In genomic region chr9:127541176-127541575, GRCh38 we compare ENCODE assay signal across 18 cellular contexts.
DNase-seq lines count a peak whose midpoint lies in the region; ATAC-seq, FAIRE-seq and TF ChIP-seq lines count a peak whose summit lies in the region.
"Had no signal": no experiment of that assay in that cellular context is flagged by ENCODE, and none has a peak within 500 bp of the region (broad histone marks: within the 10 kb centered on the region; RNA-seq: fewer than 3 reads in every experiment).

No MANE protein-coding gene starts in this region.

- intact Hi-C loops in PC-3 (cut with micrococcal nuclease): no loop called here
- intact Hi-C loops in K562 (cut with micrococcal nuclease): no loop called here
- intact Hi-C loops in activated CD4-positive, alpha-beta T cell treated with anti-CD3 and anti-CD28 coated beads for 36 hours (cut with DNase I, micrococcal nuclease): no loop called here

- in situ Hi-C loops in K562 (cut with MboI): no loop called here

- no peaks in the 10 kb centered on the region for H3K4me1 Mint-ChIP-seq in activated CD4-positive, alpha-beta T cell treated with anti-CD3 and anti-CD28 coated beads for 36 hours
- H3K4me1 Mint-ChIP-seq: memory B cell had no signal

- H3K9me3 ChIP-seq in PC-3 (ENCODE audit: low read length) (no peaks in the 10 kb centered on the region), K562 (replicated peaks; ENCODE audit: control insufficient read depth, insufficient read depth, low read depth, low read length) (no peaks in the 10 kb centered on the region), mesenchymal stem cell (ENCODE audit: control insufficient read depth, low read length) (no peaks in the 10 kb centered on the region), tibial nerve (no peaks in the 10 kb centered on the region), MM.1S (replicated peaks; ENCODE audit: insufficient read depth, low read length) (no peaks in the 10 kb centered on the region)
- H3K9me3 ChIP-seq: SJSA1 had no signal

- peak overlapping the region; percentile 33 for H2BK15ac ChIP-seq in mesenchymal stem cell (ENCODE audit: low read depth, poor library complexity, severe bottlenecking)

- BruUV-seq in PC-3 (replicated peaks; lab: Mats Ljungman, UMichigan) (no TSS peak), K562 (replicated peaks; lab: Mats Ljungman, UMichigan) (no TSS peak)

- H3K4me1 ChIP-seq in PC-3 (ENCODE audit: insufficient read depth, low read length) (peaks cover 65% of the 10 kb centered on the region), K562 (replicated peaks in 1 of 2; ENCODE audit: control insufficient read depth in 2 of 2, insufficient read depth in 2 of 2, low read length in 2 of 2) (peaks cover 36 to 64% of the 10 kb centered on the region in 2 experiments), mesenchymal stem cell (ENCODE audit: control insufficient read depth, insufficient read depth, low read depth, low read length) (peaks cover 81% of the 10 kb centered on the region), tibial nerve (peaks cover 0 to 100% (median 93%) of the 10 kb centered on the region in 4 donors), MM.1S (ENCODE audit: low read length) (no peaks in the 10 kb centered on the region)

- H3K27me3 Mint-ChIP-seq in activated CD4-positive, alpha-beta T cell treated with anti-CD3 and anti-CD28 coated beads for 36 hours: no peaks in the 10 kb centered on the region
- H3K27me3 Mint-ChIP-seq: dendritic cell treated with granulocyte-macrophage colony-stimulating factor and Interleukin-4, amounts not matched to agents 40 ng/mL and 50 ng/mL, for 4 days; stimulated activated naive CD8-positive, alpha-beta T cell treated with anti-CD3 and anti-CD28 coated beads, Interleukin-15, Interleukin-2, amounts not matched to agents 100 ng/mL and 50 ng/mL, for 24 hours had no signal

- H3K4me3 ChIP-seq in PC-3 (ENCODE audit: low read length): no peak overlapping the region
- no peak overlapping the region for H3K4me3 ChIP-seq in K562
- H3K4me3 ChIP-seq in mesenchymal stem cell (ENCODE audit: insufficient read depth in 1 of 2, low read depth in 1 of 2, low read length in 2 of 2): no peak overlapping the region
- H3K4me3 ChIP-seq in tibial nerve: no peak overlapping the region
- no peak overlapping the region for H3K4me3 ChIP-seq in MM.1S (ENCODE audit: low read length)
- H3K4me3 ChIP-seq: SJSA1 had no signal

- peak overlapping the region; percentile 37 to 48 for H3K18ac ChIP-seq in mesenchymal stem cell (ENCODE audit: low read depth in 1 of 2, low read length in 2 of 2)

- DNase-seq in PC-3 (no peak), K562 (ENCODE audit: extremely low read depth in 1 of 4, low spot score in 3 of 4) (no peak), mesenchymal stem cell (no peak), tibial nerve (ENCODE audit: low spot score in 2 of 2) (no peak), MM.1S (no peak), SW 1271 (lab: John Stamatoyannopoulos, UW) (no peak)
- DNase-seq in activated CD4-positive, alpha-beta T cell treated with anti-CD3 and anti-CD28 coated beads for 36 hours: no peak
- DNase-seq: activated CD4-positive, CD25-positive, alpha-beta regulatory T cell treated with anti-CD3 and anti-CD28 coated beads, Interleukin-2, amount 50 U/mL, for 72 hours; activated CD8-positive, alpha-beta memory T cell treated with anti-CD3 and anti-CD28 coated beads, Interleukin-2, amount 50 U/mL, for 4 hours; natural killer cell; NCI-H1092; NCI-H526 had no signal

- TF ChIP-seq RAD21 in K562 (CRISPR knock-in tag; conservative IDR thresholded peaks at IDR 0.05 in 1 of 2, IDR thresholded peaks at IDR 0.05 in 1 of 2): no peak

- peaks cover 44% of the 10 kb centered on the region for H4K20me1 ChIP-seq in PC-3 (ENCODE audit: low read length)
- no peaks in the 10 kb centered on the region; the same call in none of the 2 replicates for H4K20me1 ChIP-seq in K562 (replicated peaks; ENCODE audit: control insufficient read depth, insufficient read depth, low read length)
- H4K20me1 ChIP-seq in MM.1S (ENCODE audit: insufficient read depth, low read length): no peaks in the 10 kb centered on the region

- H3K9me3 Mint-ChIP-seq in activated CD4-positive, alpha-beta T cell treated with anti-CD3 and anti-CD28 coated beads for 36 hours (ENCODE audit: low read depth): no peaks in the 10 kb centered on the region
- H3K9me3 Mint-ChIP-seq: dendritic cell treated with granulocyte-macrophage colony-stimulating factor and Interleukin-4, amounts not matched to agents 40 ng/mL and 50 ng/mL, for 4 days; memory B cell; natural killer cell; stimulated activated naive CD8-positive, alpha-beta T cell treated with anti-CD3 and anti-CD28 coated beads, Interleukin-15, Interleukin-2, amounts not matched to agents 100 ng/mL and 50 ng/mL, for 24 hours had no signal

- H3K14ac ChIP-seq in mesenchymal stem cell (ENCODE audit: low read length in 2 of 2): no peak overlapping the region

- no peak for ATAC-seq in PC-3
- no peak for ATAC-seq in K562
- no peak for ATAC-seq in activated CD4-positive, alpha-beta T cell treated with anti-CD3 and anti-CD28 coated beads for 36 hours
- ATAC-seq: natural killer cell had no signal

- peaks cover under 1% of the 10 kb centered on the region for H3K9me1 ChIP-seq in K562 (ENCODE audit: control insufficient read depth, insufficient read depth, low read length)

- H3K9me2 ChIP-seq in PC-3 (replicated peaks; ENCODE audit: low read length) (no peaks in the 10 kb centered on the region), MM.1S (replicated peaks; ENCODE audit: insufficient read depth, low read length) (no peaks in the 10 kb centered on the region)

- H3F3A ChIP-seq in PC-3 (ENCODE audit: low read length, unreplicated experiment): no peaks in the 10 kb centered on the region
- no peaks in the 10 kb centered on the region for H3F3A ChIP-seq in MM.1S (ENCODE audit: insufficient read depth, low read length)

- peaks cover 97% of the 10 kb centered on the region for H3K79me2 ChIP-seq in PC-3 (ENCODE audit: low read length)
- peaks cover 73% of the 10 kb centered on the region for H3K79me2 ChIP-seq in K562 (ENCODE audit: control insufficient read depth, insufficient read depth, low read length)
- no peaks in the 10 kb centered on the region for H3K79me2 ChIP-seq in MM.1S (ENCODE audit: low read length)

- 86% methylated on average over 7 of the region's 7 CpGs for WGBS in K562 (ENCODE audit: insufficient coverage, low coverage, missing lambda C conversion rate)
- WGBS in mesenchymal stem cell: 89% methylated on average over 7 of the region's 7 CpGs
- 66 to 73% methylated on average over 7 of the region's 7 CpGs for WGBS in tibial nerve, 2 donors

- peak overlapping the region; percentile 73 for H2AK5ac ChIP-seq in mesenchymal stem cell (ENCODE audit: low read length, severe bottlenecking)

- H2BK5ac ChIP-seq in mesenchymal stem cell (ENCODE audit: low read depth, low read length, poor library complexity, severe bottlenecking): no peak overlapping the region

- H3K4me2 ChIP-seq in PC-3 (ENCODE audit: low read length): peak overlapping the region; percentile 5; the same call in 1 of the 2 replicates
- H3K4me2 ChIP-seq in K562 (ENCODE audit: insufficient read depth, low read length): no peak overlapping the region
- no peak overlapping the region for H3K4me2 ChIP-seq in mesenchymal stem cell (ENCODE audit: low read length, poor library complexity, severe bottlenecking)
- no peak overlapping the region for H3K4me2 ChIP-seq in MM.1S (ENCODE audit: low read depth, low read length)
- H3K4me2 ChIP-seq: KMS-11 had no signal

- H3K27me3 ChIP-seq in PC-3 (ENCODE audit: low read length) (no peaks in the 10 kb centered on the region), K562 (ENCODE audit: control insufficient read depth in 2 of 2, insufficient read depth in 2 of 2, low read length in 2 of 2) (no peaks in the 10 kb centered on the region), mesenchymal stem cell (ENCODE audit: control insufficient read depth in 1 of 2, insufficient read depth in 1 of 2, low read length in 2 of 2) (no peaks in the 10 kb centered on the region), tibial nerve (no peaks in the 10 kb centered on the region), MM.1S (replicated peaks; ENCODE audit: insufficient read depth, low read length) (no peaks in the 10 kb centered on the region)
- H3K27me3 ChIP-seq: SJSA1 had no signal

- TF ChIP-seq POLR2A in K562 (conservative IDR thresholded peaks at IDR 0.05): no peak
- no peak for TF ChIP-seq POLR2A in tibial nerve (IDR thresholded peaks at IDR 0.05)

- H3K9ac ChIP-seq in PC-3 (ENCODE audit: low read length) (no peak overlapping the region), K562 (ENCODE audit: insufficient read depth in 1 of 2, low read depth in 2 of 2, low read length in 2 of 2) (peak overlapping the region in 1 of 2 experiments; percentile 23; a peak in 2 of 4 replicates), mesenchymal stem cell (ENCODE audit: low read length) (peak overlapping the region; percentile 61), MM.1S (ENCODE audit: low read length) (no peak overlapping the region)
- H3K9ac ChIP-seq: KMS-11 had no signal

- H4K91ac ChIP-seq in mesenchymal stem cell (ENCODE audit: low read length): peak overlapping the region; percentile 90

- H3K4me3 Mint-ChIP-seq in activated CD4-positive, alpha-beta T cell treated with anti-CD3 and anti-CD28 coated beads for 36 hours: no peak overlapping the region
- H3K4me3 Mint-ChIP-seq: dendritic cell treated with granulocyte-macrophage colony-stimulating factor and Interleukin-4, amounts not matched to agents 40 ng/mL and 50 ng/mL, for 4 days; memory B cell; natural killer cell; stimulated activated naive CD8-positive, alpha-beta T cell treated with anti-CD3 and anti-CD28 coated beads, Interleukin-15, Interleukin-2, amounts not matched to agents 100 ng/mL and 50 ng/mL, for 24 hours had no signal

- peak overlapping the region; percentile 19 for H2BK120ac ChIP-seq in mesenchymal stem cell (ENCODE audit: low read depth, low read length)

- H3K27ac Mint-ChIP-seq in activated CD4-positive, alpha-beta T cell treated with anti-CD3 and anti-CD28 coated beads for 36 hours: no peak overlapping the region
- H3K27ac Mint-ChIP-seq: memory B cell; natural killer cell; stimulated activated naive CD8-positive, alpha-beta T cell treated with anti-CD3 and anti-CD28 coated beads, Interleukin-15, Interleukin-2, amounts not matched to agents 100 ng/mL and 50 ng/mL, for 24 hours had no signal

- CTCF ChIA-PET in PC-3 (lab: Charles Lee) (no interaction called here), K562 (lab: Yijun Ruan, JAX; ENCODE audit: low intra/inter-chr PET ratio) (no interaction called here)
- CTCF ChIA-PET in activated CD4-positive, alpha-beta T cell treated with anti-CD3 and anti-CD28 coated beads for 36 hours (lab: Charles Lee): no interaction called here

- POLR2A ChIA-PET in PC-3 (lab: Charles Lee; ENCODE audit: unreplicated experiment) (no interaction called here), K562 (lab: Yijun Ruan, JAX) (interaction anchor here (0.6 to 1.3 kb wide), 3 partner anchors 13 to 24 kb away, joined by 3 to 4 read pairs (median 3); no protein-coding TSS in a partner anchor)
- POLR2A ChIA-PET in activated CD4-positive, alpha-beta T cell treated with anti-CD3 and anti-CD28 coated beads for 36 hours (lab: Charles Lee): no interaction called here

- H4K8ac ChIP-seq in mesenchymal stem cell (ENCODE audit: low read length): peak overlapping the region; percentile 59

- H3K23ac ChIP-seq in mesenchymal stem cell (ENCODE audit: low read length in 2 of 2): peak overlapping the region in 1 of 2 experiments; percentile 20

- peak overlapping the region in 1 of 2 experiments; percentile 35 for H3K4ac ChIP-seq in mesenchymal stem cell (ENCODE audit: low read depth in 1 of 2, low read length in 2 of 2)

- H3K27ac ChIP-seq in PC-3 (ENCODE audit: low read length) (no peak overlapping the region), K562 (ENCODE audit: extremely low read depth, low read depth, low read length) (no peak overlapping the region), mesenchymal stem cell (ENCODE audit: low read length, poor library complexity, severe bottlenecking) (peak overlapping the region; percentile 31), tibial nerve (peak overlapping the region; percentile 47 to 95 (median 80)), MM.1S (ENCODE audit: low read length) (no peak overlapping the region)
- H3K27ac ChIP-seq: KMS-11, SJSA1 had no signal

- H3K36me3 Mint-ChIP-seq in activated CD4-positive, alpha-beta T cell treated with anti-CD3 and anti-CD28 coated beads for 36 hours (ENCODE audit: low read depth): no peaks in the 10 kb centered on the region
- H3K36me3 Mint-ChIP-seq: memory B cell, natural killer cell had no signal

- TF ChIP-seq CTCF in PC-3 (conservative IDR thresholded peaks at IDR 0.05; ENCODE audit: low read depth, low read length): no peak
- no peak for TF ChIP-seq CTCF in K562 (IDR thresholded peaks at IDR 0.05 in 2 of 3, conservative IDR thresholded peaks at IDR 0.05 in 1 of 3; ENCODE audit: insufficient read depth in 2 of 3, low read depth in 1 of 3, low read length in 3 of 3)
- TF ChIP-seq CTCF in tibial nerve (IDR thresholded peaks at IDR 0.05): no peak
- TF ChIP-seq CTCF in MM.1S (IDR thresholded peaks at IDR 0.05; ENCODE audit: low read length): no peak

- no peak overlapping the region for H2AFZ ChIP-seq in PC-3 (ENCODE audit: low read length)
- no peak overlapping the region for H2AFZ ChIP-seq in K562 (ENCODE audit: low read depth, low read length)
- no peak overlapping the region for H2AFZ ChIP-seq in mesenchymal stem cell (ENCODE audit: low read depth, low read length)
- no peak overlapping the region for H2AFZ ChIP-seq in MM.1S (ENCODE audit: low read length)

- TF ChIP-seq EP300 in K562 (IDR thresholded peaks at IDR 0.05; ENCODE audit: low read length) (no peak), tibial nerve (IDR thresholded peaks at IDR 0.05) (no peak)

- H3K79me1 ChIP-seq in mesenchymal stem cell (replicated peaks; ENCODE audit: low read length, poor library complexity, severe bottlenecking): no peaks in the 10 kb centered on the region

- no peaks in the 10 kb centered on the region; the same call in 1 of the 2 replicates for H3K36me3 ChIP-seq in PC-3 (ENCODE audit: low read depth, low read length)
- H3K36me3 ChIP-seq in K562 (ENCODE audit: control insufficient read depth, insufficient read depth, low read length): peaks cover 22% of the 10 kb centered on the region; the same call in 1 of the 3 replicates
- peaks cover 26 to 45% of the 10 kb centered on the region in 2 experiments for H3K36me3 ChIP-seq in mesenchymal stem cell (ENCODE audit: control insufficient read depth in 1 of 2, insufficient read depth in 2 of 2, low read depth in 1 of 2, low read length in 2 of 2)
- H3K36me3 ChIP-seq in tibial nerve: no peaks in the 10 kb centered on the region
- no peaks in the 10 kb centered on the region for H3K36me3 ChIP-seq in MM.1S (replicated peaks; ENCODE audit: insufficient read depth, low read length)

- no peak for FAIRE-seq in K562 (lab: Jason Lieb, UNC)
- FAIRE-seq: GM12892 had no signal

- H2BK12ac ChIP-seq in mesenchymal stem cell (ENCODE audit: low read length in 2 of 2): peak overlapping the region in 1 of 2 experiments; percentile 27

Comparison
In these comparisons a context has a peak if more than half of its experiments do, and no peak if none do; other contexts are left out.
1. H3K27ac ChIP-seq: peak in mesenchymal stem cell (single experiment) and tibial nerve (4 of 4); none in PC-3 (single experiment), K562 (single experiment) and MM.1S (single experiment).